25 cellular contexts compared by ENCODE assay signal in the genomic region with DNA sequence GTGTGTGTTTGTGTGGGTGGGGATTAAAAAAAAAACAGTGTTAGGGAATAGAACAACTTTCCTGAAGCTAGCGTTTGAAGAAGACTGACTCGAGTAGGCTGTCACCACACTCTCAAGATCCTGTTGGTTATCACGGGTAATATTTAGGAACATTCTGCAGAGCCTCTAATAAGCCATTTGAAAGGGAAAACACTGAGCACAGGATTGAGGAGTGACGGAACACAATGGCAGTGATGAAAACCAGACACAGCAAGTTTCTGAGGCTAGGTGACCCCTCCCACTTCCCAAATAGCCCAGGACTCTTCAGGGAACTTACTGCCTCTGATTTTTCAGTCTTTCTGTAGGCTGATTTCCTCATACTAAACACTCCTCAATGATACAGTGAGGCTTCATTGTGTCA.
"Had no signal": no experiment of that assay in that cellular context is flagged by ENCODE, and none has a peak within 500 bp of the region (broad histone marks: within the 10 kb centered on the region; RNA-seq: fewer than 3 reads in every experiment).

No MANE protein-coding gene starts in this region.

- H3K36me3 Mint-ChIP-seq: activated naive CD8-positive, alpha-beta T cell had no signal

- H3K4me3 Mint-ChIP-seq: activated B cell treated with CpG ODN at 0.5 μM for 24 hours; activated CD4-positive, alpha-beta T cell treated with anti-CD3 and anti-CD28 coated beads for 36 hours; activated naive CD8-positive, alpha-beta T cell; activated T-cell treated with anti-CD3 and anti-CD28 coated beads, Interleukin-2, amount 50 U/mL, for 4 hours; immature natural killer cell; nephron progenitor cell; T-helper 17 cell had no signal

- H3K4me3 ChIP-seq: adrenal gland, coronary artery, mucosa of descending colon, sigmoid colon, testis, upper lobe of left lung had no signal

- H3K27me3 ChIP-seq: adrenal gland, sigmoid colon, testis, upper lobe of left lung had no signal

- H3K4me1 ChIP-seq: adrenal gland, sigmoid colon, upper lobe of left lung had no signal

- H3K9me3 ChIP-seq: adrenal gland, mucosa of descending colon, sigmoid colon, testis, upper lobe of left lung had no signal

- ATAC-seq: activated CD4-positive, alpha-beta T cell treated with anti-CD3 and anti-CD28 coated beads for 36 hours; activated T-cell treated with anti-CD3 and anti-CD28 coated beads, Interleukin-2, amount 50 U/mL, for 4 hours; mucosa of descending colon; T-helper 17 cell had no signal

- H3K27ac ChIP-seq: adrenal gland, coronary artery, epithelial cell of prostate, sigmoid colon, testis, upper lobe of left lung had no signal

- H3K4me1 Mint-ChIP-seq: activated B cell treated with CpG ODN at 0.5 μM for 24 hours, T-helper 17 cell had no signal

- H3K9me3 Mint-ChIP-seq: activated B cell treated with CpG ODN at 0.5 μM for 24 hours; activated T-cell treated with anti-CD3 and anti-CD28 coated beads, Interleukin-2, amount 50 U/mL, for 4 hours; activated T-helper 2 cell treated with anti-CD3 and anti-CD28 coated beads, Interferon-gamma antibody, Interleukin-2, Interleukin-4, amounts not matched to agents 10 μg/mL and 5 μg/mL and 100 μg/mL, durations not matched to agents 14 hours and 24 hours and 36 hours; immature natural killer cell; nephron progenitor cell had no signal

- DNase-seq: activated B cell treated with CpG ODN at 0.5 μM for 24 hours; activated CD4-positive, alpha-beta T cell treated with anti-CD3 and anti-CD28 coated beads for 36 hours; activated CD4-positive, alpha-beta T cell treated with anti-CD3 and anti-CD28 coated beads, Interleukin-2, amount 50 U/mL, for 4 hours; activated CD8-positive, alpha-beta memory T cell treated with anti-CD3 and anti-CD28 coated beads, Interleukin-2, amount 50 U/mL, for 48 hours; activated naive CD4-positive, alpha-beta T cell; activated T-cell treated with anti-CD3 and anti-CD28 coated beads, Interleukin-2, amount 50 U/mL, for 4 hours; adrenal gland; cerebellar nuclear complex; immature natural killer cell; kidney glomerular epithelial cell; mucosa of descending colon; nephron progenitor cell; occipital lobe; posterior cingulate gyrus; sigmoid colon; stimulated activated CD4-positive, alpha-beta T cell treated with anti-CD3 and anti-CD28 coated beads, Interleukin-2, amount 100 ng/mL, for 48 hours; stimulated activated CD8-positive, alpha-beta memory T cell treated with anti-CD3 and anti-CD28 coated beads, Interleukin-4, amount 100 ng/mL, for 48 hours; stimulated activated naive CD4-positive, alpha-beta T cell; T-helper 17 cell; testis; upper lobe of left lung had no signal

- H3K27me3 Mint-ChIP-seq: activated B cell treated with CpG ODN at 0.5 μM for 24 hours; activated CD4-positive, alpha-beta T cell treated with anti-CD3 and anti-CD28 coated beads for 36 hours; activated naive CD8-positive, alpha-beta T cell; T-helper 17 cell had no signal

- H3K27ac Mint-ChIP-seq: activated B cell treated with CpG ODN at 0.5 μM for 24 hours; activated CD4-positive, alpha-beta T cell treated with anti-CD3 and anti-CD28 coated beads for 36 hours; activated naive CD8-positive, alpha-beta T cell; activated T-helper 2 cell treated with anti-CD3 and anti-CD28 coated beads, Interferon-gamma antibody, Interleukin-2, Interleukin-4, amounts not matched to agents 10 μg/mL and 5 μg/mL and 100 μg/mL, durations not matched to agents 14 hours and 24 hours and 36 hours; immature natural killer cell; nephron progenitor cell; T-helper 17 cell had no signal

- H3K36me3 ChIP-seq: adrenal gland, sigmoid colon, upper lobe of left lung had no signal
